33 cellular contexts compared by ENCODE assay signal in genomic region chr7:149427893-149428292, GRCh38.
"Had no signal": no experiment of that assay in that cellular context is flagged by ENCODE, and none has a peak within 500 bp of the region (broad histone marks: within the 10 kb centered on the region; RNA-seq: fewer than 3 reads in every experiment).

No MANE protein-coding gene starts in this region.

- H3K27me3 ChIP-seq: MG63 had no signal

- H3K36me3 ChIP-seq: MG63 had no signal

- DNase-seq: Karpas-422, Kasumi-1, MG63, MM.1S, MV-4-11, NCI-H1048, NCI-H1092, NCI-H1092 treated with DMSO at 0.1 percent for 48 hours, NCI-H1105, NCI-H1105 treated with DMSO at 0.1 percent for 48 hours, NCI-H1417 treated with DMSO at 0.1 percent for 48 hours, NCI-H1436, NCI-H1436 treated with DMSO at 0.1 percent for 48 hours, NCI-H146, NCI-H1694, NCI-H1694 treated with DMSO at 0.1 percent for 48 hours, NCI-H187, NCI-H187 treated with DMSO at 0.1 percent for 48 hours, NCI-H1930, NCI-H2029, NCI-H2029 treated with DMSO at 0.1 percent for 48 hours, NCI-H2081, NCI-H2081 treated with DMSO at 0.1 percent for 48 hours, NCI-H2107, NCI-H2171, NCI-H2171 treated with DMSO at 0.1 percent for 48 hours, NCI-H2227 treated with DMSO at 0.1 percent for 48 hours, NCI-H226, NCI-H345, NCI-H446, NCI-H446 treated with DMSO at 0.1 percent for 48 hours, NCI-H510A, NCI-H510A treated with DMSO at 0.1 percent for 48 hours had no signal

- H3K9me3 ChIP-seq: MG63 had no signal

- H3K4me3 ChIP-seq: MG63 had no signal
